ENCODE assay signal across 23 cellular contexts in genomic region chrX:41963348-41963747, GRCh38. TPM values are rescaled to one million over a fixed set of nuclear protein-coding genes. Genes with fewer than 3 reads are reported as not detected.
DNase-seq lines count a peak whose midpoint lies in the region; ATAC-seq, FAIRE-seq and TF ChIP-seq lines count a peak whose summit lies in the region.
"Had no signal": no experiment of that assay in that cellular context is flagged by ENCODE, and none has a peak within 500 bp of the region (broad histone marks: within the 10 kb centered on the region; RNA-seq: fewer than 3 reads in every experiment).

No MANE protein-coding gene starts in this region.

- no peak overlapping the region for H3K56ac ChIP-seq in mesendoderm (ENCODE audit: low read length)

- no peak overlapping the region for H3K27ac ChIP-seq in HEK293 (ENCODE audit: extremely low read depth, low read depth, low read length)
- no peak overlapping the region for H3K27ac ChIP-seq in K562 (ENCODE audit: extremely low read depth, low read depth, low read length)
- H3K27ac ChIP-seq in gastrocnemius medialis = no peak overlapping the region
- H3K27ac ChIP-seq in mesendoderm (ENCODE audit: low read depth, low read length) = no peak overlapping the region
- H3K27ac ChIP-seq in smooth muscle cell (ENCODE audit: low read depth) = no peak overlapping the region
- H3K27ac ChIP-seq: A549 had no signal

- H3K9me1 ChIP-seq in K562 (ENCODE audit: control insufficient read depth, insufficient read depth, low read length) = no peaks in the 10 kb centered on the region

- H4K20me1 ChIP-seq in K562 (replicated peaks; ENCODE audit: control insufficient read depth, insufficient read depth, low read length) (no peaks in the 10 kb centered on the region), smooth muscle cell (ENCODE audit: low read depth) (no peaks in the 10 kb centered on the region)

- no peak overlapping the region for H2BK120ac ChIP-seq in mesendoderm (ENCODE audit: low read depth, low read length)

- no peak overlapping the region for H3K9ac ChIP-seq in K562 (ENCODE audit: insufficient read depth in 1 of 2, low read depth in 2 of 2, low read length in 2 of 2)
- H3K9ac ChIP-seq in mesendoderm (ENCODE audit: low read length) = no peak overlapping the region
- no peak overlapping the region for H3K9ac ChIP-seq in smooth muscle cell (ENCODE audit: low read depth)

- no peak overlapping the region for H3K18ac ChIP-seq in mesendoderm (ENCODE audit: low read length)

- DNase-seq in NCI-H2029 treated with DMSO at 0.1 percent for 48 hours (lab: John Stamatoyannopoulos, UW) (peak; percentile 35), K562 (ENCODE audit: extremely low read depth in 1 of 4, low spot score in 3 of 4) (peak in 1 of 4 experiments; percentile 1), fibroblast of pulmonary artery (ENCODE audit: low read depth) (peak; percentile 28), gastrocnemius medialis (no peak), mesendoderm (no peak), smooth muscle cell (lab: John Stamatoyannopoulos, UW; ENCODE audit: unreplicated experiment) (no peak), urothelium cell line (ENCODE audit: low spot score) (no peak)
- DNase-seq: DMS53, GF-D8, KG1, NCI-H1092 treated with DMSO at 0.1 percent for 48 hours, NCI-H146, NCI-H2081, NCI-H2171 treated with DMSO at 0.1 percent for 48 hours, NCI-H446, NCI-H526, Right ventricle myocardium superior had no signal

- H3K36me3 ChIP-seq in HEK293 (ENCODE audit: control insufficient read depth in 2 of 2, insufficient read depth in 1 of 2, low read length in 2 of 2) (no peaks in the 10 kb centered on the region), K562 (ENCODE audit: control insufficient read depth, insufficient read depth, low read length) (no peaks in the 10 kb centered on the region), gastrocnemius medialis (no peaks in the 10 kb centered on the region), mesendoderm (ENCODE audit: control insufficient read depth, insufficient read depth, low read length) (no peaks in the 10 kb centered on the region), smooth muscle cell (ENCODE audit: low read depth) (no peaks in the 10 kb centered on the region)

- no peak for FAIRE-seq in K562 (lab: Jason Lieb, UNC)
- FAIRE-seq in urothelium cell line (lab: Jason Lieb, UNC) = no peak
- FAIRE-seq: D721Med, GM19239, H1 had no signal

- 17% methylated on average over 3 of the region's 3 CpGs for WGBS in K562 (ENCODE audit: insufficient coverage, low coverage, missing lambda C conversion rate)
- no CpG with 5 or more reads among the region's 3 CpGs for WGBS in mesendoderm (ENCODE audit: extremely low coverage, insufficient coverage, low lambda C conversion rate)
- 84% methylated on average over 3 of the region's 3 CpGs for WGBS in smooth muscle cell (ENCODE audit: low lambda C conversion rate)

- H3K4me1 ChIP-seq in HEK293 (ENCODE audit: control insufficient read depth, insufficient read depth, low read length) (no peaks in the 10 kb centered on the region), K562 (replicated peaks in 1 of 2; ENCODE audit: control insufficient read depth in 2 of 2, insufficient read depth in 2 of 2, low read length in 2 of 2) (no peaks in the 10 kb centered on the region), gastrocnemius medialis (no peaks in the 10 kb centered on the region), mesendoderm (ENCODE audit: control insufficient read depth, low read depth, low read length) (no peaks in the 10 kb centered on the region), smooth muscle cell (ENCODE audit: low read depth) (no peaks in the 10 kb centered on the region)
- H3K4me1 ChIP-seq: A549 had no signal

- H3K79me2 ChIP-seq in K562 (ENCODE audit: control insufficient read depth, insufficient read depth, low read length) (no peaks in the 10 kb centered on the region), mesendoderm (ENCODE audit: control insufficient read depth, insufficient read depth, low read length) (no peaks in the 10 kb centered on the region), smooth muscle cell (ENCODE audit: low read depth) (no peaks in the 10 kb centered on the region)

- no peak for TF ChIP-seq RAD21 in K562 (CRISPR knock-in tag; conservative IDR thresholded peaks at IDR 0.05 in 1 of 2, IDR thresholded peaks at IDR 0.05 in 1 of 2)

- H3K27me3 ChIP-seq in K562 (ENCODE audit: control insufficient read depth in 2 of 2, insufficient read depth in 2 of 2, low read length in 2 of 2) (no peaks in the 10 kb centered on the region), gastrocnemius medialis (no peaks in the 10 kb centered on the region), mesendoderm (ENCODE audit: insufficient read depth, low read length, poor library complexity) (no peaks in the 10 kb centered on the region), smooth muscle cell (ENCODE audit: low read depth) (no peaks in the 10 kb centered on the region)

- H3K4me2 ChIP-seq in K562 (ENCODE audit: insufficient read depth, low read length) (no peak overlapping the region), mesendoderm (ENCODE audit: low read length) (no peak overlapping the region), smooth muscle cell (no peak overlapping the region)
- H3K4me2 ChIP-seq: A549 had no signal

- no peak overlapping the region for H4K5ac ChIP-seq in mesendoderm (ENCODE audit: low read length)

- H3K23ac ChIP-seq in mesendoderm (ENCODE audit: low read length) = no peak overlapping the region

- no peak for TF ChIP-seq POLR2A in K562 (conservative IDR thresholded peaks at IDR 0.05)
- TF ChIP-seq POLR2A in gastrocnemius medialis (IDR thresholded peaks at IDR 0.05) = no peak

- H3K4me3 ChIP-seq in HEK293 (ENCODE audit: low read depth, low read length) (no peak overlapping the region), K562 (no peak overlapping the region), fibroblast of pulmonary artery (replicated peaks; ENCODE audit: low read depth, low read length) (no peak overlapping the region), gastrocnemius medialis (no peak overlapping the region), mesendoderm (ENCODE audit: low read length) (no peak overlapping the region), smooth muscle cell (no peak overlapping the region)
- H3K4me3 ChIP-seq: A549 had no signal

- ATAC-seq in K562 = no peak
- no peak for ATAC-seq in gastrocnemius medialis
- ATAC-seq: A549, HCT116 had no signal

- intact Hi-C loops in K562 (cut with micrococcal nuclease) (no loop called here), gastrocnemius medialis (cut with DNase I; ENCODE audit: low total_unique reads) (no loop called here)

- CTCF ChIA-PET in HEK293 (lab: Yijun Ruan, JAX) = interaction anchor here (1.1 kb wide), 1 partner anchor 165 kb away, joined by 4 read pairs; no protein-coding TSS in a partner anchor
- CTCF ChIA-PET in K562 (lab: Yijun Ruan, JAX; ENCODE audit: low intra/inter-chr PET ratio) = no interaction called here

- in situ Hi-C loops in K562 (cut with MboI) (no loop called here), gastrocnemius medialis (cut with MboI; ENCODE audit: low sequenced_read_pairs in 4 of 4) (no loop called here)

- H3K79me1 ChIP-seq in mesendoderm (ENCODE audit: low read length) = no peaks in the 10 kb centered on the region

- H4K8ac ChIP-seq in mesendoderm (ENCODE audit: low read depth, low read length) = no peak overlapping the region

- no peak for TF ChIP-seq EP300 in K562 (IDR thresholded peaks at IDR 0.05; ENCODE audit: low read length)

- H2BK15ac ChIP-seq in mesendoderm (replicated peaks; ENCODE audit: low read depth) = no peak overlapping the region

- H3K4ac ChIP-seq in mesendoderm (ENCODE audit: low read depth, low read length) = no peak overlapping the region

- H2AK5ac ChIP-seq in mesendoderm (ENCODE audit: low read length) = no peak overlapping the region

- TF ChIP-seq CTCF in HEK293 (tag by site-specific recombination; IDR thresholded peaks at IDR 0.05) = no peak
- TF ChIP-seq CTCF in K562 (IDR thresholded peaks at IDR 0.05 in 2 of 3, conservative IDR thresholded peaks at IDR 0.05 in 1 of 3; ENCODE audit: insufficient read depth in 2 of 3, low read depth in 1 of 3, low read length in 3 of 3) = no peak
- no peak for TF ChIP-seq CTCF in fibroblast of pulmonary artery (IDR thresholded peaks at IDR 0.05; ENCODE audit: low read length, missing control alignments)
- no peak for TF ChIP-seq CTCF in gastrocnemius medialis (IDR thresholded peaks at IDR 0.05 in 4 of 5, conservative IDR thresholded peaks at IDR 0.05 in 1 of 5)
- TF ChIP-seq CTCF in smooth muscle cell (IDR thresholded peaks at IDR 0.05; ENCODE audit: borderline replicate concordance, insufficient read depth, poor library complexity, severe bottlenecking) = no peak

- no TSS peak for BruUV-seq in K562 (replicated peaks; lab: Mats Ljungman, UMichigan)

- H3K9me3 ChIP-seq in HEK293 (ENCODE audit: control insufficient read depth, insufficient read depth, low read depth, low read length) = no peaks in the 10 kb centered on the region
- H3K9me3 ChIP-seq in K562 (replicated peaks; ENCODE audit: control insufficient read depth, insufficient read depth, low read depth, low read length) = no peaks in the 10 kb centered on the region
- H3K9me3 ChIP-seq in gastrocnemius medialis = no peaks in the 10 kb centered on the region
- no peaks in the 10 kb centered on the region for H3K9me3 ChIP-seq in smooth muscle cell (replicated peaks; ENCODE audit: low read depth)
- H3K9me3 ChIP-seq: A549 had no signal

- POLR2A ChIA-PET in HEK293 (lab: Yijun Ruan, JAX) (no interaction called here), K562 (lab: Yijun Ruan, JAX) (no interaction called here)

- no peaks in the 10 kb centered on the region for H3F3A ChIP-seq in smooth muscle cell (ENCODE audit: low read depth)

- H2AFZ ChIP-seq in K562 (ENCODE audit: low read depth, low read length) (no peak overlapping the region), smooth muscle cell (ENCODE audit: low read depth) (no peak overlapping the region)

- H2BK5ac ChIP-seq in mesendoderm (ENCODE audit: low read length) = no peak overlapping the region

RNA-seq across cellular contexts. Expression of gene CASK, which starts 40.0 kb away (rescaled TPM):
- 7.2 and 10.1 TPM in 2 replicates for total RNA-seq in K562 (2011; cell fraction: chromatin; rRNA removed; ENCODE audit: low replicate concordance)
- 3.0 and 4.3 TPM in 2 replicates for total RNA-seq in K562 (2011; cell fraction: nucleolus; rRNA removed)
- 5.0 and 5.8 TPM in 2 replicates for total RNA-seq in K562 (2011; cell fraction: nucleoplasm; rRNA removed)
- 2.4 and 5.4 TPM in 2 replicates for total RNA-seq in K562 (2014; rRNA removed)
- total RNA-seq in K562 (2014; rRNA removed; fragmentation: Illumina TruSeq; extraction: Trizol) = 6.3 TPM in 2 replicates
- total RNA-seq in K562 (2015; rRNA removed; fragmentation: Illumina TruSeq; extraction: Trizol) = 4.9 and 5.3 TPM in 2 replicates
- total RNA-seq in K562 (2021) = 5.7 and 7.4 TPM in 2 replicates
- 1.9 and 5.2 TPM in 2 replicates for polyA plus RNA-seq in K562 (2011; rRNA removed)
- 1.3 TPM in 2 replicates for polyA plus RNA-seq in K562 (2011; cell fraction: cytosol; rRNA removed)
- polyA plus RNA-seq in K562 (2011; cell fraction: nucleus; rRNA removed) = 1.4 and 1.7 TPM in 2 replicates
- 4.7 and 5.2 TPM in 2 replicates for polyA plus RNA-seq in K562 (2012)
- 2.6 and 3.1 TPM in 2 replicates for polyA plus RNA-seq in K562 (2014; fragmentation: Illumina TruSeq; extraction: Trizol)
- polyA plus RNA-seq in K562 (2014; fragmentation: Nextera tagmentation; extraction: Ambion mirVana) = 1 to 10 TPM; 1.3 to 1.5 TPM
- polyA plus RNA-seq in K562 (2014; rRNA removed) = 2.3 and 3.8 TPM in 2 replicates
- polyA minus RNA-seq in K562 (2011; rRNA and poly(A)+ RNA removed) = 4.0 and 9.8 TPM in 2 replicates
- 1.6 and 9.1 TPM in 2 replicates for polyA minus RNA-seq in K562 (2011; cell fraction: cytosol; rRNA and poly(A)+ RNA removed)
- polyA minus RNA-seq in K562 (2011; cell fraction: nucleus; rRNA and poly(A)+ RNA removed) = 2.2 and 5.4 TPM in 2 replicates
- total RNA-seq in gastrocnemius medialis = 10 to 100 TPM in 2 of 4 donors, 1 to 10 TPM in 2; 7.3 to 14.3 (median 10.0) TPM
- polyA plus RNA-seq in mesendoderm (2013, experiment 1 of 2) = 21.9 TPM
- polyA plus RNA-seq in mesendoderm (2013, experiment 2 of 2) = 21.8 TPM
- 60.6 and 97.5 TPM in 2 replicates for total RNA-seq in smooth muscle cell
- polyA plus RNA-seq in smooth muscle cell = 49.2 and 49.4 TPM in 2 replicates

Comparison
In these comparisons a context has a peak if more than half of its experiments do, and no peak if none do; other contexts are left out.
1. DNase-seq: peak in NCI-H2029 treated with DMSO at 0.1 percent for 48 hours (single experiment) and fibroblast of pulmonary artery (single experiment); none in gastrocnemius medialis (0 of 2), mesendoderm (single experiment), smooth muscle cell (single experiment) and urothelium cell line (single experiment).